Comparison of ENCODE assay signal across 9 cellular contexts in the genomic region with DNA sequence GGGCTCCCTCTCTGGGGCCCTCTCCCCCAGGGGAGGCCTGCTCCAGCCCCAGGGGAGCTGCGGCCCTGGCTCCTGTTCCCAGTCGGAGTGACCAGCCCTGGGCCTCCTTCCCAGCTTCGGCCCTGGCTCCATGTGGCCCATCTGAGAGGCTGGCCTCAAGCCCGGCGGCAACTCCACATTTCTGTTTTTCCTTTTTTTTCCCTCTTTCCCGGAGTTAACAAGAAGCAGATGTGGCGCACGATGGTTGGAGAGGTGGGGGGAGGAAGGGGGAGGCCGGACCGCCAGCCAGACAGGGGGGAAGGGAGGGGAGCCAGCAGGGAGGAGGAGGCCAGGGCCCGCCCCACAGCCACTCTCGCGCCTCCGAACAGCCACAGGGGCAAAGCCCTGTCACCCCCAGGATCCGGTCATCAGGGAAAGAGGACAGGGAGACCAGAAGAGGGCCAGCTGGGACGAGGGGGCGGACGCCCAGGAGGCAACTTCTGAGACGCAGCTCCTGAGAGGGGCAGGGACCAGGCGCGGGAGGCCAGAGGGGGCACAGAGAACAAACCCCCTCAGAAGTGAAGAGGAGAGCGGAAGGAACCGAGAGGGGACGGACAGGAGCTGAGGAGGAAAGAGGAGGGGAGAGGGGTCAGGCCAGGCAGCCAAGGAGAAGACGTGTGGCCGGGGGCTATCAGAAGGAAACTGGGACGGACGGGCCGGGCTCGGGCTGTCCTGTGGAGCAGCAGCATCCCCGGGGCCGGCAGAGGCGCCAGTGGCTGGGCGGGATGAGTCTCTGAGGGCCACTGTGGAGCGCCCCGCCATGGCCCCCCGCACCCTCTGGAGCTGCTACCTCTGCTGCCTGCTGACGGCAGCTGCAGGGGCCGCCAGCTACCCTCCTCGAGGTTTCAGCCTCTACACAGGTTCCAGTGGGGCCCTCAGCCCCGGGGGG. TPM values are rescaled to one million over a fixed set of nuclear protein-coding genes. Genes with fewer than 3 reads are reported as not detected.
DNase-seq lines count a peak whose midpoint lies in the region; ATAC-seq and TF ChIP-seq lines count a peak whose summit lies in the region.
"Had no signal": no experiment of that assay in that cellular context is flagged by ENCODE, and none has a peak within 500 bp of the region (broad histone marks: within the 10 kb centered on the region; RNA-seq: fewer than 3 reads in every experiment).

A gene (plus strand): TSS at position 349 of the 928 bp plus-strand sequence. CDS start 451 bp downstream, at position 800.

- ATAC-seq in activated CD4-positive, alpha-beta T cell treated with anti-CD3 and anti-CD28 coated beads for 36 hours = no peak
- ATAC-seq in mucosa of descending colon (peak; percentile 20), GM18505 (IDR thresholded peaks at IDR 0.05; ENCODE audit: unreplicated experiment) (no peak)

- H3K9me3 Mint-ChIP-seq in activated CD4-positive, alpha-beta T cell treated with anti-CD3 and anti-CD28 coated beads for 36 hours (ENCODE audit: low read depth) = no peaks in the 10 kb centered on the region
- H3K9me3 Mint-ChIP-seq in endodermal cell = no peaks in the 10 kb centered on the region

- TF ChIP-seq POLR2A in GM18505 (IDR thresholded peaks at IDR 0.05; ENCODE audit: borderline replicate concordance, extremely low read depth, insufficient read depth, insufficient read length) = no peak

- no peak within 1 kb of the TSS for H3K4me3 ChIP-seq in endodermal cell (ENCODE audit: low read length)
- H3K4me3 ChIP-seq in mucosa of descending colon = peak within 1 kb of the TSS; percentile 11

- POLR2A ChIA-PET in activated CD4-positive, alpha-beta T cell treated with anti-CD3 and anti-CD28 coated beads for 36 hours (lab: Charles Lee) = interaction anchor here (0.6 kb wide), 1 partner anchor 56 kb away, joined by 3 read pairs; a partner anchor contains a TSS

- peaks cover 52% of the 10 kb centered on the region for H3K4me1 Mint-ChIP-seq in activated CD4-positive, alpha-beta T cell treated with anti-CD3 and anti-CD28 coated beads for 36 hours
- H3K4me1 Mint-ChIP-seq in endodermal cell = peaks cover 10% of the 10 kb centered on the region

- H3K27me3 Mint-ChIP-seq in activated CD4-positive, alpha-beta T cell treated with anti-CD3 and anti-CD28 coated beads for 36 hours = no peaks in the 10 kb centered on the region
- H3K27me3 Mint-ChIP-seq in endodermal cell (ENCODE audit: insufficient read depth) = peaks cover 7% of the 10 kb centered on the region

- H3K27ac Mint-ChIP-seq in activated CD4-positive, alpha-beta T cell treated with anti-CD3 and anti-CD28 coated beads for 36 hours = peak within 1 kb of the TSS; percentile 55
- peak within 1 kb of the TSS; percentile 21 for H3K27ac Mint-ChIP-seq in endodermal cell

- 74 to 83% methylated on average over 16 to 40 of the region's 41 CpGs for WGBS in endodermal cell (ENCODE audit: insufficient coverage in 1 of 2, insufficient read length in 1 of 2), 2 experiments

- no peaks in the 10 kb centered on the region for H3K36me3 Mint-ChIP-seq in activated CD4-positive, alpha-beta T cell treated with anti-CD3 and anti-CD28 coated beads for 36 hours (ENCODE audit: low read depth)
- H3K36me3 Mint-ChIP-seq in endodermal cell (ENCODE audit: low read depth) = no peaks in the 10 kb centered on the region

- H3K36me3 ChIP-seq in endodermal cell (ENCODE audit: control insufficient read depth, insufficient read depth, low read length) = no peaks in the 10 kb centered on the region
- no peaks in the 10 kb centered on the region for H3K36me3 ChIP-seq in mucosa of descending colon (ENCODE audit: low read depth)

- no peaks in the 10 kb centered on the region for H3K27me3 ChIP-seq in endodermal cell (ENCODE audit: control insufficient read depth, insufficient read depth, low read length, poor library complexity, severe bottlenecking)

- H3K9ac ChIP-seq in endodermal cell (ENCODE audit: extremely low read depth, low read length, poor library complexity, severe bottlenecking) = no peak within 1 kb of the TSS

- no peak for TF ChIP-seq CTCF in endodermal cell (conservative IDR thresholded peaks at IDR 0.05)
- no peak for TF ChIP-seq CTCF in mucosa of descending colon (IDR thresholded peaks at IDR 0.05)

- no peaks in the 10 kb centered on the region for H3K4me1 ChIP-seq in endodermal cell (ENCODE audit: control insufficient read depth, insufficient read depth, low read length)
- peaks cover 33% of the 10 kb centered on the region for H3K4me1 ChIP-seq in mucosa of descending colon (ENCODE audit: low read depth)

- intact Hi-C loops in activated CD4-positive, alpha-beta T cell treated with anti-CD3 and anti-CD28 coated beads for 36 hours (cut with DNase I, micrococcal nuclease) = loop anchor here in 1 of 2 experiments (10.0 kb wide), 1 partner anchor 1404 kb away; a partner anchor contains a TSS
- intact Hi-C loops in mucosa of descending colon (cut with DNase I, micrococcal nuclease) = no loop called here

- H3K9me3 ChIP-seq in endodermal cell (ENCODE audit: control insufficient read depth, low read length) (no peaks in the 10 kb centered on the region), mucosa of descending colon (no peaks in the 10 kb centered on the region)

- peak within 1 kb of the TSS; percentile 64 for H3K27ac ChIP-seq in endodermal cell (ENCODE audit: low read depth, low read length)
- H3K27ac ChIP-seq: C4-2B had no signal

- DNase-seq in activated CD4-positive, alpha-beta T cell treated with anti-CD3 and anti-CD28 coated beads for 36 hours = no peak
- no peak for DNase-seq in activated CD4-positive, alpha-beta T cell treated with anti-CD3 and anti-CD28 coated beads for 4 hours
- DNase-seq in endodermal cell (peak; percentile 67), mucosa of descending colon (peak; percentile 61 to 80 (median 75)), ureter (ENCODE audit: low spot score) (peak; percentile 88), NCI-H1092 (lab: John Stamatoyannopoulos, UW) (no peak), NCI-H1417 (lab: John Stamatoyannopoulos, UW) (no peak)

- CTCF ChIA-PET in activated CD4-positive, alpha-beta T cell treated with anti-CD3 and anti-CD28 coated beads for 36 hours (lab: Charles Lee) = interaction anchor here (0.8 to 1.8 kb wide), 2 partner anchors 133 to 224 kb away, joined by 3 to 4 read pairs; a partner anchor contains a TSS

- no peak within 1 kb of the TSS for H3K4me3 Mint-ChIP-seq in activated CD4-positive, alpha-beta T cell treated with anti-CD3 and anti-CD28 coated beads for 36 hours
- no peak within 1 kb of the TSS for H3K4me3 Mint-ChIP-seq in endodermal cell

RNA-seq across cellular contexts. Expression of the gene that starts here (rescaled TPM):
- under 1 TPM; 0.40 to 0.46 TPM for total RNA-seq in activated CD4-positive, alpha-beta T cell treated with anti-CD3 and anti-CD28 coated beads for 36 hours
- total RNA-seq in endodermal cell (1 to 10 TPM; 1.9 to 2.1 TPM), mucosa of descending colon (100 to 1,000 TPM in 1 of 3 donors, 10 to 100 TPM in 2; 12.1 to 256 (median 42.3) TPM), ureter (65.8 TPM)
- 11.8 TPM for polyA plus RNA-seq in endodermal cell (2013, experiment 1 of 2)
- polyA plus RNA-seq in endodermal cell (2013, experiment 2 of 2) = 15.3 TPM

Comparison
In these comparisons a context has a peak if more than half of its experiments do, and no peak if none do; other contexts are left out.
1. RNA of the gene that starts here (total RNA-seq): 65.8 TPM in ureter (single experiment) and 12.1 to 256 TPM in mucosa of descending colon; 1.9 to 2.1 TPM in endodermal cell and 0.40 to 0.46 TPM in activated CD4-positive, alpha-beta T cell treated with anti-CD3 and anti-CD28 coated beads for 36 hours; every median in the first group is over 4 times any median in the second.
2. DNase-seq: peak in endodermal cell (single experiment), mucosa of descending colon (3 of 3) and ureter (single experiment); none in activated CD4-positive, alpha-beta T cell treated with anti-CD3 and anti-CD28 coated beads for 36 hours (single experiment), activated CD4-positive, alpha-beta T cell treated with anti-CD3 and anti-CD28 coated beads for 4 hours (0 of 2), NCI-H1092 (single experiment) and NCI-H1417 (0 of 3).